ENCODE assay signal across 1 cellular context in the genomic region with DNA sequence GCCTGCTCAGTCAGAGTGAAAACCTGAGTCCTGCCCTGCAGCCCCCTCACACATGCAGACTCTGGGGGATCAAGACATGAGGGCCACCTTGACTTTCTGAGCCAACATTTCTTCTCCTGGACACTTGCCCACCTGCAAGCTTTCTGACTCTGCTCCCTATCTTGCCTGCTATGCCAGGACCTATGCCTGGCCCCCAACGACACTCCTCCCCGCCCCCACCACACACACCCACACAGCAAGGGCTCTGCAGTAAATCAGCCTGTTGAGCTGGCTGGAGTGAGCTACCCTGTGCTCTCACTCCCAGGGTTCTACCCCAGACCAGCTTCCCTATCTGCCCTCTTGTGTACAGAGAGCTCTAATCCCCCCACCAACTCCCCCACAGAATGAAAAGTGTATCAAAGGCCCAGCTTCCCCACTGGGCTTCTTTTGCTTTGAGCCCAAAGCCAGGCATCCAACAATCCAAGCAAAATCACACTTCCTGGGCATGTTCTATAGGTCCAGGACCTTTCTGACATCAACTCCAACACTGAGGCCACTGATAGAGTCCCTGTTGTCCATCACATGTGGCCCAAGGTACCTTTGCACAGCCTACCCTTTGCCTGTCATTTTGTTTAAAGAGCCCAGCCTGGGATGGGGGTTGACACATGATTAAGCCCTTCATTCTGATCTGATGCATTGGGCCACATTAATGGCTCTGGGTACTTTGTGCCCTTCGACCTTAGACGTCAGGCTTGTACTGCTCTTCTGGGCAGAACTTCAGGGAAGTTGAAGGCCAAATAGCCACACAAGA.
TF ChIP-seq lines count a peak whose summit lies in the region.

No MANE protein-coding gene starts in this region.

TF ChIP-seq in SK-N-SH, 30 proteins besides CTCF, POLR2A, EP300 and RAD21 (continued from another document):
- TF ChIP-seq, protein P1, sequence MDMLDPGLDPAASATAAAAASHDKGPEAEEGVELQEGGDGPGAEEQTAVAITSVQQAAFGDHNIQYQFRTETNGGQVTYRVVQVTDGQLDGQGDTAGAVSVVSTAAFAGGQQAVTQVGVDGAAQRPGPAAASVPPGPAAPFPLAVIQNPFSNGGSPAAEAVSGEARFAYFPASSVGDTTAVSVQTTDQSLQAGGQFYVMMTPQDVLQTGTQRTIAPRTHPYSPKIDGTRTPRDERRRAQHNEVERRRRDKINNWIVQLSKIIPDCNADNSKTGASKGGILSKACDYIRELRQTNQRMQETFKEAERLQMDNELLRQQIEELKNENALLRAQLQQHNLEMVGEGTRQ (IDR thresholded peaks at IDR 0.05; ENCODE audit: borderline replicate concordance, low read depth, low read length), result no peak
- TF ChIP-seq RCOR1 (IDR thresholded peaks at IDR 0.05; ENCODE audit: low read length), result no peak
- no peak for TF ChIP-seq GABPA (IDR thresholded peaks at IDR 0.05; ENCODE audit: low read depth)
- no peak for TF ChIP-seq TCF12 (IDR thresholded peaks at IDR 0.05)
- TF ChIP-seq EZH2phosphoT487 (IDR thresholded peaks at IDR 0.05; ENCODE audit: borderline replicate concordance, low read depth), result no peak
- no peak for TF ChIP-seq NRF1 (IDR thresholded peaks at IDR 0.05; ENCODE audit: low read depth, low read length)
- no peak for TF ChIP-seq FOXJ3 (CRISPR knock-in tag; IDR thresholded peaks at IDR 0.05)
- no peak for TF ChIP-seq SMC3 (IDR thresholded peaks at IDR 0.05; ENCODE audit: low read depth, low read length)
- TF ChIP-seq JUND (IDR thresholded peaks at IDR 0.05), result no peak
- no peak for TF ChIP-seq YY1 (IDR thresholded peaks at IDR 0.05; ENCODE audit: low read depth)
- TF ChIP-seq, protein P2, sequence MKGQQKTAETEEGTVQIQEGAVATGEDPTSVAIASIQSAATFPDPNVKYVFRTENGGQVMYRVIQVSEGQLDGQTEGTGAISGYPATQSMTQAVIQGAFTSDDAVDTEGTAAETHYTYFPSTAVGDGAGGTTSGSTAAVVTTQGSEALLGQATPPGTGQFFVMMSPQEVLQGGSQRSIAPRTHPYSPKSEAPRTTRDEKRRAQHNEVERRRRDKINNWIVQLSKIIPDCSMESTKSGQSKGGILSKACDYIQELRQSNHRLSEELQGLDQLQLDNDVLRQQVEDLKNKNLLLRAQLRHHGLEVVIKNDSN (IDR thresholded peaks at IDR 0.05; ENCODE audit: borderline replicate concordance, low read depth), result no peak
- TF ChIP-seq CHD2 (IDR thresholded peaks at IDR 0.05; ENCODE audit: low read length, partially characterized antibody), result no peak
